7 cellular contexts compared by ENCODE assay signal in genomic region chr10:133258066-133258817, GRCh38. TPM values are rescaled to one million over a fixed set of nuclear protein-coding genes. Genes with fewer than 3 reads are reported as not detected.
DNase-seq lines count a peak whose midpoint lies in the region; ATAC-seq and TF ChIP-seq lines count a peak whose summit lies in the region.
"Had no signal": no experiment of that assay in that cellular context is flagged by ENCODE, and none has a peak within 500 bp of the region (broad histone marks: within the 10 kb centered on the region; RNA-seq: fewer than 3 reads in every experiment).

No MANE protein-coding gene starts in this region.

- no peaks in the 10 kb centered on the region for H3K36me3 ChIP-seq in thyroid gland
- H3K36me3 ChIP-seq: cardiac muscle cell had no signal

- no peak for TF ChIP-seq CTCF in coronary artery (IDR thresholded peaks at IDR 0.05)
- TF ChIP-seq CTCF in thyroid gland (IDR thresholded peaks at IDR 0.05): no peak

- TF ChIP-seq POLR2A in thyroid gland (IDR thresholded peaks at IDR 0.05): no peak

- H3K27ac ChIP-seq in coronary artery (peak overlapping the region; percentile 34 to 82), thyroid gland (peak overlapping the region; percentile 1 to 49 (median 36))
- H3K27ac ChIP-seq: cardiac muscle cell had no signal

- H3K4me1 ChIP-seq in thyroid gland: peaks cover 17 to 42% of the 10 kb centered on the region in 2 donors

- H3K4me3 ChIP-seq in coronary artery (no peak overlapping the region), thyroid gland (replicated peaks in 1 of 3) (no peak overlapping the region)
- H3K4me3 ChIP-seq: cardiac muscle cell had no signal

- 27 to 70% methylated on average over 2 to 5 of the region's 21 CpGs for WGBS in thyroid gland, 2 donors

- H3K27me3 ChIP-seq in thyroid gland: no peaks in the 10 kb centered on the region
- H3K27me3 ChIP-seq: cardiac muscle cell had no signal

- H3K9me3 ChIP-seq in thyroid gland: no peaks in the 10 kb centered on the region

- intact Hi-C loops in thyroid gland (cut with DNase I): no loop called here

- DNase-seq in activated T-cell treated with anti-CD3 and anti-CD28 coated beads for 48 hours (ENCODE audit: low read depth) (peak; percentile 54), activated T-cell treated with anti-CD3 and anti-CD28 coated beads for 4 hours (no peak), coronary artery (ENCODE audit: low spot score) (no peak), thyroid gland (peak; percentile 85 to 87)

- no peak for ATAC-seq in GM18909 (IDR thresholded peaks at IDR 0.05; ENCODE audit: poor library complexity, unreplicated experiment)
- no peak for ATAC-seq in HG03439 (IDR thresholded peaks at IDR 0.05; ENCODE audit: unreplicated experiment)

RNA-seq across cellular contexts. Expression of gene ADAM8, which starts 18.4 kb away (rescaled TPM):
- 1 to 10 TPM; 1.6 to 9.8 (median 2.6) TPM for total RNA-seq in thyroid gland

RNA-seq across cellular contexts. Expression of gene VENTX, which starts 20.6 kb away (rescaled TPM):
- 1 to 10 TPM in 1 of 4 donors, under 1 TPM in 2, not detected in 1; 0.40 to 1.3 (median 0.63) TPM for total RNA-seq in thyroid gland
- total RNA-seq: cardiac muscle cell had no signal

RNA-seq across cellular contexts. Expression of gene UTF1, which starts 28.2 kb away (rescaled TPM):
- total RNA-seq in thyroid gland: not detected
- total RNA-seq: cardiac muscle cell had no signal

RNA-seq across cellular contexts. Expression of gene TUBGCP2, which starts 50.4 kb away (rescaled TPM):
- total RNA-seq in thyroid gland: 10 to 100 TPM; 56.5 to 73.3 (median 62.9) TPM

RNA-seq across cellular contexts. Expression of gene ZNF511, which starts 50.5 kb away (rescaled TPM):
- total RNA-seq in thyroid gland: 10 to 100 TPM; 22.0 to 53.6 (median 26.2) TPM

Comparison
In these comparisons a context has a peak if more than half of its experiments do, and no peak if none do; other contexts are left out.
1. DNase-seq: peak in activated T-cell treated with anti-CD3 and anti-CD28 coated beads for 48 hours (single experiment) and thyroid gland (2 of 2); none in activated T-cell treated with anti-CD3 and anti-CD28 coated beads for 4 hours (single experiment) and coronary artery (single experiment).